ENCODE assay signal across 9 cellular contexts in genomic region chr21:34375619-34375972, GRCh38. TPM values are rescaled to one million over a fixed set of nuclear protein-coding genes. Genes with fewer than 3 reads are reported as not detected.
A peak's percentile ranks its signal among the peaks of the same experiment; 100 is the strongest.
DNase-seq lines count a peak whose midpoint lies in the region; ATAC-seq, FAIRE-seq and TF ChIP-seq lines count a peak whose summit lies in the region.
"Not testable (repeated sequence)": the region's sequence is repeated elsewhere in the genome, so short reads cannot be mapped to it uniquely, and the experiment has no call there.
"Had no signal": no experiment of that assay in that cellular context is flagged by ENCODE, and none has a peak within 500 bp of the region (broad histone marks: within the 10 kb centered on the region; RNA-seq: fewer than 3 reads in every experiment).

No MANE protein-coding gene starts in this region.

- TF ChIP-seq POLR2A in A549 (IDR thresholded peaks at IDR 0.05; ENCODE audit: low read length) = not testable (repeated sequence)

- not testable (repeated sequence) for H3K27me3 ChIP-seq in RWPE2 (ENCODE audit: insufficient read depth, poor library complexity, severe bottlenecking)

- not testable (repeated sequence) for TF ChIP-seq CTCF in A549 (IDR thresholded peaks at IDR 0.05); RWPE2 (IDR thresholded peaks at IDR 0.05; ENCODE audit: poor library complexity, severe bottlenecking)

- not testable (repeated sequence) for H3K9me3 Mint-ChIP-seq in central memory CD8-positive, alpha-beta T cell; naive B cell

- CTCF ChIA-PET in A549 (lab: Yijun Ruan, JAX) = not testable (repeated sequence)

- no CpG with 5 or more reads among the region's 33 CpGs for WGBS in A549 (ENCODE audit: missing lambda C conversion rate)

- H3K27me3 Mint-ChIP-seq in central memory CD8-positive, alpha-beta T cell; naive B cell: not testable (repeated sequence)

- not testable (repeated sequence) for TF ChIP-seq RAD21 in A549 (conservative IDR thresholded peaks at IDR 0.05 in 1 of 2, IDR thresholded peaks at IDR 0.05 in 1 of 2)

- ATAC-seq in A549 = peak; percentile 86 to 92
- ATAC-seq in GM19025 (IDR thresholded peaks at IDR 0.05; ENCODE audit: low read depth, unreplicated experiment) = peak; percentile 50
- peak; percentile 50 for ATAC-seq in GM21526 (IDR thresholded peaks at IDR 0.05; ENCODE audit: low FRiP score, unreplicated experiment)
- peak; percentile 72 for ATAC-seq in HG02852 (IDR thresholded peaks at IDR 0.05; ENCODE audit: unreplicated experiment)
- ATAC-seq in HG03175 (IDR thresholded peaks at IDR 0.05; ENCODE audit: unreplicated experiment) = peak; percentile 78
- peak; percentile 81 for ATAC-seq in RWPE2 (ENCODE audit: low read depth)
- peak; percentile 74 for ATAC-seq in central memory CD8-positive, alpha-beta T cell (replicated peaks; ENCODE audit: extremely low read depth, poor library complexity, severe bottlenecking)
- peak; percentile 78 to 81 for ATAC-seq in naive B cell (ENCODE audit: low read depth in 2 of 2)

- H3K4me2 ChIP-seq in A549 = not testable (repeated sequence)

- not testable (repeated sequence) for FAIRE-seq in A549 (lab: Jason Lieb, UNC)

- not testable (repeated sequence) for DNase-seq in A549 (ENCODE audit: low read depth in 1 of 2, low spot score in 1 of 2); RWPE2 (ENCODE audit: low spot score); central memory CD8-positive, alpha-beta T cell (ENCODE audit: low spot score in 2 of 2); naive B cell

- not testable (repeated sequence) for H3K4me3 ChIP-seq in A549; RWPE2 (ENCODE audit: severe bottlenecking)

- not testable (repeated sequence) for TF ChIP-seq EP300 in A549 (IDR thresholded peaks at IDR 0.05)

- H3K36me3 ChIP-seq in RWPE2 (ENCODE audit: low read depth) = not testable (repeated sequence)

- H3K4me3 Mint-ChIP-seq in central memory CD8-positive, alpha-beta T cell; naive B cell: not testable (repeated sequence)

- H3K9me3 ChIP-seq in A549; RWPE2 (ENCODE audit: severe bottlenecking): not testable (repeated sequence)

- H3K4me1 Mint-ChIP-seq in central memory CD8-positive, alpha-beta T cell; naive B cell: not testable (repeated sequence)

- not testable (repeated sequence) for H3K36me3 Mint-ChIP-seq in central memory CD8-positive, alpha-beta T cell (ENCODE audit: insufficient read depth); naive B cell

- H3K4me1 ChIP-seq in A549; RWPE2 (ENCODE audit: insufficient read depth, poor library complexity, severe bottlenecking): not testable (repeated sequence)

- H3K27ac ChIP-seq in A549; RWPE2 (ENCODE audit: poor library complexity, severe bottlenecking): not testable (repeated sequence)

- POLR2A ChIA-PET in A549 (lab: Yijun Ruan, JAX) = not testable (repeated sequence)

- not testable (repeated sequence) for H3K27ac Mint-ChIP-seq in central memory CD8-positive, alpha-beta T cell (ENCODE audit: low read depth); naive B cell

RNA-seq across cellular contexts. Expression of gene SMIM11, which starts 0.3 kb away (rescaled TPM):
- polyA plus RNA-seq in A549 (2011; rRNA removed) = 17.1 and 22.8 TPM in 2 replicates
- 12.7 and 16.2 TPM in 2 replicates for polyA plus RNA-seq in A549 (2012; cell fraction: cytosol; rRNA removed)
- 1.2 and 2.0 TPM in 2 replicates for polyA plus RNA-seq in A549 (2012; cell fraction: nucleus; rRNA removed)
- 9.2 to 16.9 TPM (median 11.4 TPM) in 3 replicates for polyA plus RNA-seq in A549 (2017; fragmentation: RNase III; extraction: RNeasy Plus Mini Kit Qiagen cat#74134 plus additional on column Dnase treatment)
- 6.2 and 8.2 TPM in 2 replicates for polyA minus RNA-seq in A549 (2011; rRNA and poly(A)+ RNA removed)
- polyA plus RNA-seq in naive B cell (ENCODE audit: low read depth in 6 of 6) = 10 to 100 TPM in 5 of 6 donors, 1 to 10 TPM in 1; 8.0 to 37.8 (median 12.1) TPM

RNA-seq across cellular contexts. Expression of gene KCNE2, which starts 11.8 kb away (rescaled TPM):
- not detected in 2 replicates for polyA plus RNA-seq in A549 (2011; rRNA removed)
- not detected in 2 replicates for polyA plus RNA-seq in A549 (2012; cell fraction: cytosol; rRNA removed)
- polyA plus RNA-seq in A549 (2012; cell fraction: nucleus; rRNA removed) = not detected in 2 replicates
- not detected in 3 replicates for polyA plus RNA-seq in A549 (2017; fragmentation: RNase III; extraction: RNeasy Plus Mini Kit Qiagen cat#74134 plus additional on column Dnase treatment)
- polyA minus RNA-seq in A549 (2011; rRNA and poly(A)+ RNA removed) = not detected in 2 replicates
- polyA plus RNA-seq in naive B cell (ENCODE audit: low read depth in 6 of 6) = under 1 TPM in 1 of 6 donors, not detected in 5; 0.35 TPM

RNA-seq across cellular contexts. Expression of gene SMIM34, which starts 48.2 kb away (rescaled TPM):
- polyA plus RNA-seq in A549 (2011; rRNA removed) (not detected in 2 replicates), A549 (2017; fragmentation: RNase III; extraction: RNeasy Plus Mini Kit Qiagen cat#74134 plus additional on column Dnase treatment) (not detected in 3 replicates), naive B cell (ENCODE audit: low read depth in 6 of 6) (not detected)
- not detected in 2 replicates for polyA plus RNA-seq in A549 (2012; cell fraction: cytosol; rRNA removed)
- not detected in 2 replicates for polyA plus RNA-seq in A549 (2012; cell fraction: nucleus; rRNA removed)
- polyA minus RNA-seq in A549 (2011; rRNA and poly(A)+ RNA removed) = not detected in 2 replicates
- polyA plus RNA-seq: CD14-positive monocyte had no signal
